In the genomic region with DNA sequence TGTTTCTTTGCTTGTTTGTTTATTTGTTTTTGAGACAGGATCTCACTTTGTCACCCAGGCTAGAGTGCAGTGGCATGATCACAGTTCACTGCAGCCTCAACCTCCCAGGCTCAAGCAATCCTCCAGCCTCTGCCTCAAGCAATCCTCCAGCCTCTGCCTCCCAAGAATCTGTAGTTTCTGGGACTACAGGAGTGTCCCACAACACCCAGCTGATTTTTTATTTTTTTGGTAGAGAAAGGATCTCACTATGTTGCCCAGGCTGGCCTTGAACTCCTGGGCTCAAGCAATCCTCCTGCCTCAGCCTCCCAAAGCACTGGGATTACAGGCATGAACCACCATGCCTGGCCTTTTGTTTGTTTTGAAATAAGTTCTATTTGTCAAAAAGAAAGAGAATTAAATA, we compare ENCODE assay signal across 2 cellular contexts. TPM values are rescaled to one million over a fixed set of nuclear protein-coding genes. Genes with fewer than 3 reads are reported as not detected.
"Had no signal": no experiment of that assay in that cellular context is flagged by ENCODE, and none has a peak within 500 bp of the region (broad histone marks: within the 10 kb centered on the region; RNA-seq: fewer than 3 reads in every experiment).

No MANE protein-coding gene starts in this region.

RNA-seq across cellular contexts. Expression of a gene that starts 10.0 kb away (rescaled TPM):
- total RNA-seq: G401 had no signal
- polyA plus RNA-seq: GM12878 had no signal

RNA-seq across cellular contexts. Expression of a gene that starts 21.4 kb away (rescaled TPM):
- total RNA-seq: G401, GM12878 had no signal
- polyA plus RNA-seq: GM12878 had no signal

RNA-seq across cellular contexts. Expression of a gene that starts 28.0 kb away (rescaled TPM):
- total RNA-seq: G401 had no signal
- polyA plus RNA-seq: GM12878 had no signal
